9 cellular contexts compared by ENCODE assay signal in the genomic region with DNA sequence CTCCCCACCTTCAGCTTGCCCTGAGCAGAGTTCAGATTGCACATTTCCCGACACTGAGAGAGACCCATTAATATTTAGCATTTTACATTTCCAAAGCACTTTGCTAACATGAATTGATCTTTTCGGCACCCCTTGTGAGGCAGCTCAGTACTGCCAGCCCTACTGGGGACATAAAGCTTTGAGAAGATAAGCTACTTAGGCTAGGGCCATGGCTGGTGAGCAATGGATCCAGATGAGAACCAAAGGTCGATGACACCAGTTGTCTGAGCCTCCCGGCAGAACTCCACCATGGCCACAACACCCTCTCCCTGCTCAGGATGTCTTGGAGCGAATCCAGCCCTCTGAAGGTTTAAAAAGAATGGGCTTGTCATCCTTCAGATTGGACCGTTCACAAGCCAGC.
"Had no signal": no experiment of that assay in that cellular context is flagged by ENCODE, and none has a peak within 500 bp of the region (broad histone marks: within the 10 kb centered on the region; RNA-seq: fewer than 3 reads in every experiment).

No MANE protein-coding gene starts in this region.

- H3K9me3 ChIP-seq: HAP-1 had no signal

- H2AFZ ChIP-seq: GM23338 had no signal

- DNase-seq: H7, HFFc6, IMR-90, Kasumi-1, KG1 had no signal

- H3K36me3 ChIP-seq: HAP-1 had no signal

- H3K4me1 ChIP-seq: HAP-1 had no signal

- ATAC-seq: GM23338, K562 had no signal

- H3K4me2 ChIP-seq: GM23338 had no signal

- FAIRE-seq: HTR-8/SVneo, K562 had no signal

- H3K4me3 ChIP-seq: GM23338, HAP-1, K562 had no signal
